ENCODE assay signal across 8 cellular contexts in the genomic region with DNA sequence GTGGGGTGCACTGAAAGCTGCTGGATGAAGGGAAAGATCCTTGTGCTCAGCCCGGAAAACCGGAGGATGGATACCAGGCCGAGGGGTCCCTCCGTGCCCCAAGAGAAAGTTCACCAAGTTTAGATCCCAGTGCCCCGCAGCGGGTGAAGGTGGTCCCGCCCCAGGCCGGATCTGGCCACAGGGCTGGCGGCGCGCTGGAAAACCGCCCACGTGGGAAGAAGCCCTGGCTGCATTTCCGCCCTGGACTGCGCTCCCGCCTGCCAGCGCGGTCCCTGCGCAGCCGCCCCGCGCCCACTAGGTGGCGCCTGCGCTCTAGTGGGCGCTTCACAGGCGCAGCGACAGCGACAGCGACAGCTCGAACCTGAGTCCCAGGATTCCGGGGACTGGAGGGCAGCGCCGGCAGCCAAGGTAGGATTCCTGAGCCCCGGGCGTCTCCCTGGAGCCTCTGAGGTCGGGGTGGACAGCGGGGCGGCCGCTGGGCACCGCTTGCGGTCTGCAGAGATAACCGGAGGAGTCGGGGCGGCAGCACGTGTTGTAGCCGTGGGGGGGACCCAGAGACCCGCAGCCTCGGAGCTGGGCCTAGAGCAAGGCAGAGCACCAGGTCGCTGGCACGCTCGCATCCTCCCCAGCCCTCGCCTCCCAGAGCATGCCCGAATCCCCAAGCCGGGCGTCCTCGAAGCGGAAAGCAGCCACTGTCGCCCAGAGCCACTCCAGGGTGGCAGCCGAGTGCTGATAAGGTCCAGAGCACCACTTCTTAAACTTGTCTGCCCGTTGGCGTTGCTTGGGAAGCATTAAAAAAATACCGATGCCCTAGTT. TPM values are rescaled to one million over a fixed set of nuclear protein-coding genes. Genes with fewer than 3 reads are reported as not detected.
A peak's percentile ranks its signal among the peaks of the same experiment; 100 is the strongest.
DNase-seq lines count a peak whose midpoint lies in the region; ATAC-seq and TF ChIP-seq lines count a peak whose summit lies in the region.

A gene with protein sequence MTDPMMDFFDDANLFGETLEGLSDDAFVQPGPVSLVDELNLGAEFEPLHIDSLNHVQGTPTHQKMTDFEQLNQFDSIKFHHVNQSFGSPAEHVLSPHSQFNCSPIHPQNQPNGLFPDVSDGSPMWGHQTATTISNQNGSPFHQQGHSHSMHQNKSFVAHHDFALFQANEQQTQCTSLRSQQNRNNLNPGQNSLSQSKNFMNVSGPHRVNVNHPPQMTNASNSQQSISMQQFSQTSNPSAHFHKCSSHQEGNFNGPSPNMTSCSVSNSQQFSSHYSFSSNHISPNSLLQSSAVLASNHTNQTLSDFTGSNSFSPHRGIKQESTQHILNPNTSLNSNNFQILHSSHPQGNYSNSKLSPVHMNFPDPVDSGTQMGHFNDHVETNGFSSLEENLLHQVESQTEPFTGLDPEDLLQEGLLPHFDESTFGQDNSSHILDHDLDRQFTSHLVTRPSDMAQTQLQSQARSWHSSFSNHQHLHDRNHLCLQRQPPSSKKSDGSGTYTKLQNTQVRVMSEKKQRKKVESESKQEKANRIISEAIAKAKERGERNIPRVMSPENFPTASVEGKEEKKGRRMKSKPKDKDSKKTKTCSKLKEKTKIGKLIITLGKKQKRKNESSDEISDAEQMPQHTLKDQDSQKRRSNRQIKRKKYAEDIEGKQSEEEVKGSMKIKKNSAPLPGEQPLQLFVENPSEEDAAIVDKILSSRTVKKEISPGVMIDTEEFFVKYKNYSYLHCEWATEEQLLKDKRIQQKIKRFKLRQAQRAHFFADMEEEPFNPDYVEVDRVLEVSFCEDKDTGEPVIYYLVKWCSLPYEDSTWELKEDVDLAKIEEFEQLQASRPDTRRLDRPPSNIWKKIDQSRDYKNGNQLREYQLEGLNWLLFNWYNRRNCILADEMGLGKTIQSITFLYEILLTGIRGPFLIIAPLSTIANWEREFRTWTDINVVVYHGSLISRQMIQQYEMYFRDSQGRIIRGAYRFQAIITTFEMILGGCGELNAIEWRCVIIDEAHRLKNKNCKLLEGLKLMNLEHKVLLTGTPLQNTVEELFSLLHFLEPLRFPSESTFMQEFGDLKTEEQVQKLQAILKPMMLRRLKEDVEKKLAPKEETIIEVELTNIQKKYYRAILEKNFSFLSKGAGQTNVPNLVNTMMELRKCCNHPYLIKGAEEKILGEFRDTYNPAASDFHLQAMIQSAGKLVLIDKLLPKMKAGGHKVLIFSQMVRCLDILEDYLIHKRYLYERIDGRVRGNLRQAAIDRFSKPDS (N-terminal part only) (plus strand): TSS at position 322 of the 816 bp plus-strand sequence. CDS start 101,099 bp downstream, outside the sequence.

- H3K9ac ChIP-seq in muscle layer of colon (ENCODE audit: low read length): peak within 1 kb of the TSS; percentile 4

- H3K4me1 Mint-ChIP-seq in activated T-cell treated with anti-CD3 and anti-CD28 coated beads, Interleukin-2, amount 50 U/mL, for 24 hours (ENCODE audit: low read depth): peaks cover 35% of the 10 kb centered on the region

- WGBS in esophagus, 2 donors: 0 to 1% methylated on average over 61 to 62 of the region's 62 CpGs

- peak; percentile 80 for ATAC-seq in GM21619 (IDR thresholded peaks at IDR 0.05; ENCODE audit: unreplicated experiment)

- H3K27me3 ChIP-seq in esophagus (ENCODE audit: control insufficient read depth in 1 of 2, insufficient read depth in 2 of 2, low read length in 2 of 2): no peaks in the 10 kb centered on the region
- no peaks in the 10 kb centered on the region for H3K27me3 ChIP-seq in muscle layer of colon (ENCODE audit: control insufficient read depth in 1 of 2, insufficient read depth in 2 of 2, low read length in 2 of 2)

- no peaks in the 10 kb centered on the region for H3K9me3 Mint-ChIP-seq in activated T-cell treated with anti-CD3 and anti-CD28 coated beads, Interleukin-2, amount 50 U/mL, for 24 hours

- peak within 1 kb of the TSS; percentile 88 for H3K4me3 Mint-ChIP-seq in activated T-cell treated with anti-CD3 and anti-CD28 coated beads, Interleukin-2, amount 50 U/mL, for 24 hours

- DNase-seq in DMS53 (lab: John Stamatoyannopoulos, UW) (peak; percentile 95), KBM-7 (peak; percentile 94)
- DNase-seq in activated T-cell treated with anti-CD3 and anti-CD28 coated beads, Interleukin-2, amount 50 U/mL, for 24 hours: peak; percentile 89
- DNase-seq in stimulated activated CD8-positive, alpha-beta memory T cell treated with anti-CD3 and anti-CD28 coated beads, Interleukin-7, amount 100 ng/mL, for 24 hours (ENCODE audit: low read depth): peak; percentile 33

- H3K9me3 ChIP-seq in esophagus (ENCODE audit: control insufficient read depth in 2 of 2, insufficient read depth in 1 of 2, low read depth in 1 of 2, low read length in 1 of 2): no peaks in the 10 kb centered on the region
- no peaks in the 10 kb centered on the region for H3K9me3 ChIP-seq in muscle layer of colon (ENCODE audit: low read length)

- H3K36me3 Mint-ChIP-seq in activated T-cell treated with anti-CD3 and anti-CD28 coated beads, Interleukin-2, amount 50 U/mL, for 24 hours (ENCODE audit: low read depth): no peaks in the 10 kb centered on the region

- H3K27me3 Mint-ChIP-seq in activated T-cell treated with anti-CD3 and anti-CD28 coated beads, Interleukin-2, amount 50 U/mL, for 24 hours: no peaks in the 10 kb centered on the region

- H3K27ac ChIP-seq in esophagus (ENCODE audit: low read depth in 2 of 2, low read length in 1 of 2): peak within 1 kb of the TSS; percentile 89 to 91
- peak within 1 kb of the TSS; percentile 97 for H3K27ac ChIP-seq in muscle layer of colon (ENCODE audit: low read depth, low read length)

- H3K4me1 ChIP-seq in esophagus (ENCODE audit: control insufficient read depth in 2 of 2, insufficient read depth in 2 of 2, low read length in 1 of 2) (peaks cover 3 to 7% of the 10 kb centered on the region in 2 donors), muscle layer of colon (ENCODE audit: insufficient read depth, low read length) (peaks cover 13% of the 10 kb centered on the region)

- peak within 1 kb of the TSS; percentile 89 for H3K27ac Mint-ChIP-seq in activated T-cell treated with anti-CD3 and anti-CD28 coated beads, Interleukin-2, amount 50 U/mL, for 24 hours

- H3K4me3 ChIP-seq in esophagus (ENCODE audit: low read depth in 1 of 2, low read length in 2 of 2): peak within 1 kb of the TSS; percentile 76 to 81
- H3K4me3 ChIP-seq in muscle layer of colon (ENCODE audit: low read depth in 1 of 2, low read length in 2 of 2): peak within 1 kb of the TSS; percentile 72 to 83

- in situ Hi-C loops in KBM-7 (cut with MboI; ENCODE audit: low pct_unique_long_range_greater_than_20kb, low sequenced_read_pairs): no loop called here

- no peaks in the 10 kb centered on the region for H3K36me3 ChIP-seq in esophagus (ENCODE audit: control insufficient read depth in 2 of 2, insufficient read depth in 2 of 2, low read length in 1 of 2)
- H3K36me3 ChIP-seq in muscle layer of colon (ENCODE audit: insufficient read depth, low read length): no peaks in the 10 kb centered on the region

TF ChIP-seq in PFSK-1, 5 proteins besides CTCF, POLR2A, EP300 and RAD21:
- TF ChIP-seq TAF1 (IDR thresholded peaks at IDR 0.05; ENCODE audit: borderline replicate concordance, insufficient read depth, low read length) (no peak), FOXP2 (optimal IDR thresholded peaks at IDR 0.05; ENCODE audit: borderline replicate concordance, extremely low read depth, extremely low read length, insufficient read depth) (peak; percentile 40)

RNA-seq across cellular contexts. Expression of the gene that starts here (rescaled TPM):
- polyA plus RNA-seq in PFSK-1 (2012; ENCODE audit: insufficient read length, low read depth): 5.8 TPM
- polyA plus RNA-seq in esophagus: 10 to 100 TPM in 1 of 2 donors, 1 to 10 TPM in 1; 9.2 to 11.1 TPM

Comparison
In these comparisons a context has a peak if more than half of its experiments do, and no peak if none do; other contexts are left out.
1. Peak in every context shown above with its lines: DNase-seq, ATAC-seq, H3K4me3 ChIP-seq and H3K27ac ChIP-seq.
2. DNase-seq: peak in every context shown above with its lines; median percentile 95 in DMS53; 94 in KBM-7; 89 in activated T-cell treated with anti-CD3 and anti-CD28 coated beads, Interleukin-2, amount 50 U/mL, for 24 hours; 33 in stimulated activated CD8-positive, alpha-beta memory T cell treated with anti-CD3 and anti-CD28 coated beads, Interleukin-7, amount 100 ng/mL, for 24 hours.